In genomic region chr3:149625795-149626194, GRCh38 we compare ENCODE assay signal across 19 cellular contexts. TPM values are rescaled to one million over a fixed set of nuclear protein-coding genes. Genes with fewer than 3 reads are reported as not detected.
DNase-seq lines count a peak whose midpoint lies in the region; ATAC-seq and TF ChIP-seq lines count a peak whose summit lies in the region.
"Had no signal": no experiment of that assay in that cellular context is flagged by ENCODE, and none has a peak within 500 bp of the region (broad histone marks: within the 10 kb centered on the region; RNA-seq: fewer than 3 reads in every experiment).

No MANE protein-coding gene starts in this region.

- no peaks in the 10 kb centered on the region for H3K9me3 Mint-ChIP-seq in HFFc6
- H3K9me3 Mint-ChIP-seq in chondrocyte (ENCODE audit: low read depth), result no peaks in the 10 kb centered on the region
- peaks cover 12% of the 10 kb centered on the region for H3K9me3 Mint-ChIP-seq in nephron progenitor cell
- H3K9me3 Mint-ChIP-seq: activated CD4-positive, alpha-beta memory T cell treated with anti-CD3 and anti-CD28 coated beads for 36 hours; activated T-cell treated with anti-CD3 and anti-CD28 coated beads, Interleukin-2, amount 50 U/mL, for 24 hours; T-cell had no signal

- ATAC-seq in GM21619 (IDR thresholded peaks at IDR 0.05; ENCODE audit: unreplicated experiment), result no peak
- no peak for ATAC-seq in GM19452 (IDR thresholded peaks at IDR 0.05; ENCODE audit: unreplicated experiment)
- ATAC-seq: T-cell had no signal

- H3K36me3 Mint-ChIP-seq in HFFc6 (ENCODE audit: low read depth) (peaks cover 9% of the 10 kb centered on the region; the same call in 1 of the 2 replicates), chondrocyte (ENCODE audit: low read depth) (no peaks in the 10 kb centered on the region), nephron progenitor cell (ENCODE audit: low read depth) (peaks cover 40% of the 10 kb centered on the region)
- H3K36me3 Mint-ChIP-seq: activated CD4-positive, alpha-beta memory T cell treated with anti-CD3 and anti-CD28 coated beads for 36 hours; activated naive CD8-positive, alpha-beta T cell; T-cell had no signal

- TF ChIP-seq CTCF in AG10803 (conservative IDR thresholded peaks at IDR 0.05; ENCODE audit: low read length), result no peak
- TF ChIP-seq CTCF in HFFc6 (IDR thresholded peaks at IDR 0.05), result no peak
- TF ChIP-seq CTCF in chondrocyte (IDR thresholded peaks at IDR 0.05), result no peak
- TF ChIP-seq CTCF in nephron progenitor cell (IDR thresholded peaks at IDR 0.05), result no peak

- DNase-seq in AG10803 (ENCODE audit: low read depth), result peak; percentile 39
- peak; percentile 26 for DNase-seq in HFFc6
- DNase-seq in chondrocyte (ENCODE audit: low spot score), result no peak
- DNase-seq in nephron progenitor cell, result no peak
- no peak for DNase-seq in medulla oblongata (ENCODE audit: extremely low spot score)
- no peak for DNase-seq in cerebellar nuclear complex (lab: John Stamatoyannopoulos, UW)
- DNase-seq: activated CD4-positive, alpha-beta memory T cell treated with anti-CD3 and anti-CD28 coated beads for 36 hours; activated T-cell treated with anti-CD3 and anti-CD28 coated beads, Interleukin-2, amount 50 U/mL, for 24 hours; H7; hypothalamus; NCI-H1436; NCI-H2227 treated with DMSO at 0.1 percent for 48 hours; NK-92 treated with Interleukin-12 subunit alpha and Interleukin-12 subunit beta, amount 100 ng/mL, for 24 hours; right lobe of liver; T-cell had no signal

- H3K4me1 Mint-ChIP-seq in HFFc6 (ENCODE audit: low read depth) (peaks cover 67% of the 10 kb centered on the region), chondrocyte (ENCODE audit: low read depth) (peaks cover 77% of the 10 kb centered on the region), nephron progenitor cell (peaks cover 18% of the 10 kb centered on the region)

- H3K27ac Mint-ChIP-seq in HFFc6 (peak overlapping the region; percentile 74), chondrocyte (ENCODE audit: unreplicated experiment) (peak overlapping the region; percentile 46), nephron progenitor cell (peak overlapping the region; percentile 24)
- H3K27ac Mint-ChIP-seq: activated CD4-positive, alpha-beta memory T cell treated with anti-CD3 and anti-CD28 coated beads for 36 hours; activated naive CD8-positive, alpha-beta T cell; activated T-cell treated with anti-CD3 and anti-CD28 coated beads, Interleukin-2, amount 50 U/mL, for 24 hours; T-cell had no signal

- no peak overlapping the region for H3K4me3 ChIP-seq in AG10803 (ENCODE audit: low read length)
- H3K4me3 ChIP-seq: right lobe of liver had no signal

- peak overlapping the region; percentile 28 for H3K4me3 Mint-ChIP-seq in HFFc6
- H3K4me3 Mint-ChIP-seq in chondrocyte (ENCODE audit: unreplicated experiment), result no peak overlapping the region
- no peak overlapping the region for H3K4me3 Mint-ChIP-seq in nephron progenitor cell
- H3K4me3 Mint-ChIP-seq: activated CD4-positive, alpha-beta memory T cell treated with anti-CD3 and anti-CD28 coated beads for 36 hours; activated naive CD8-positive, alpha-beta T cell; activated T-cell treated with anti-CD3 and anti-CD28 coated beads, Interleukin-2, amount 50 U/mL, for 24 hours; brain; T-cell had no signal

- no peaks in the 10 kb centered on the region; the same call in 1 of the 2 replicates for H3K27me3 Mint-ChIP-seq in HFFc6 (ENCODE audit: insufficient read depth)
- H3K27me3 Mint-ChIP-seq in chondrocyte (ENCODE audit: low read depth), result no peaks in the 10 kb centered on the region
- H3K27me3 Mint-ChIP-seq in nephron progenitor cell (ENCODE audit: low read depth, poor library complexity), result peaks cover 6% of the 10 kb centered on the region
- H3K27me3 Mint-ChIP-seq: brain had no signal

RNA-seq across cellular contexts. Expression of gene WWTR1, which starts 32.0 kb away (rescaled TPM):
- total RNA-seq in HFFc6 (2021; fragmentation: NEBNext Ultra II Directional; extraction: Animal tissue kit (Norgen Biotek cat#: 25700)), result 10 to 100 TPM; 41.5 to 49.7 (median 45.5) TPM
- 107 to 121 TPM (median 111 TPM) in 3 replicates for total RNA-seq in chondrocyte

Comparison
In these comparisons a context has a peak if more than half of its experiments do, and no peak if none do; other contexts are left out.
1. DNase-seq: peak in AG10803 (single experiment) and HFFc6 (single experiment); none in chondrocyte (single experiment), nephron progenitor cell (single experiment), medulla oblongata (single experiment) and cerebellar nuclear complex (0 of 2).
2. H3K27ac Mint-ChIP-seq: peak in every context shown above with its lines; median percentile 74 in HFFc6; 46 in chondrocyte; 24 in nephron progenitor cell.